1 cellular context compared by ENCODE assay signal in genomic region chr22:17258015-17258827, GRCh38.
A peak's percentile ranks its signal among the peaks of the same experiment; 100 is the strongest.
TF ChIP-seq lines count a peak whose summit lies in the region.

No MANE protein-coding gene starts in this region.

TF ChIP-seq in GM12878, 131 proteins besides CTCF, POLR2A, EP300 and RAD21 (continued from another document and continues in another):
- TF ChIP-seq, protein P1, sequence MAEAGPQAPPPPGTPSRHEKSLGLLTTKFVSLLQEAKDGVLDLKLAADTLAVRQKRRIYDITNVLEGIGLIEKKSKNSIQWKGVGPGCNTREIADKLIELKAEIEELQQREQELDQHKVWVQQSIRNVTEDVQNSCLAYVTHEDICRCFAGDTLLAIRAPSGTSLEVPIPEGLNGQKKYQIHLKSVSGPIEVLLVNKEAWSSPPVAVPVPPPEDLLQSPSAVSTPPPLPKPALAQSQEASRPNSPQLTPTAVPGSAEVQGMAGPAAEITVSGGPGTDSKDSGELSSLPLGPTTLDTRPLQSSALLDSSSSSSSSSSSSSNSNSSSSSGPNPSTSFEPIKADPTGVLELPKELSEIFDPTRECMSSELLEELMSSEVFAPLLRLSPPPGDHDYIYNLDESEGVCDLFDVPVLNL (IDR thresholded peaks at IDR 0.05; ENCODE audit: low read depth, low read length), result no peak
- TF ChIP-seq IRF4 (IDR thresholded peaks at IDR 0.05; ENCODE audit: low read depth, low read length) (peak; percentile 91), KAT2A (conservative IDR thresholded peaks at IDR 0.05; ENCODE audit: control insufficient read depth, low read depth, low read length) (no peak), REST (IDR thresholded peaks at IDR 0.05; ENCODE audit: low read depth, low read length) (no peak), TBL1XR1 (IDR thresholded peaks at IDR 0.05; ENCODE audit: low read depth, low read length) (no peak; the same call in 1 of the 2 replicates), CUX1 (IDR thresholded peaks at IDR 0.05; ENCODE audit: insufficient replicate concordance, low read depth, low read length) (peak; percentile 73), ETV6 (conservative IDR thresholded peaks at IDR 0.05 in 1 of 2, IDR thresholded peaks at IDR 0.05 in 1 of 2; ENCODE audit: borderline replicate concordance in 1 of 2, low read depth in 1 of 2) (0 out of 4 replicates have a peak, but pooled peaks of 1 of the 2 experiments have one; percentile 24), STAT1 (conservative IDR thresholded peaks at IDR 0.05) (no peak), RELA (IDR thresholded peaks at IDR 0.05; ENCODE audit: borderline replicate concordance, partially characterized antibody) (peak; percentile 37), DPF2 (IDR thresholded peaks at IDR 0.05) (peak; percentile 87), SMC3 (IDR thresholded peaks at IDR 0.05; ENCODE audit: borderline replicate concordance, low read length) (no peak), ZNF687 (IDR thresholded peaks at IDR 0.05) (peak; percentile 81), BHLHE40 (IDR thresholded peaks at IDR 0.05; ENCODE audit: borderline replicate concordance in 1 of 2, low read depth in 2 of 2, low read length in 1 of 2) (peak; percentile 54 to 67; a peak in 2 of 4 replicates), NR2C1 (IDR thresholded peaks at IDR 0.05) (no peak), NFIC (IDR thresholded peaks at IDR 0.05; ENCODE audit: low read depth, low read length) (peak; percentile 82), POU2F2 (IDR thresholded peaks at IDR 0.05; ENCODE audit: borderline replicate concordance, low read depth, low read length) (peak; percentile 86), CREM (IDR thresholded peaks at IDR 0.05; ENCODE audit: low read depth) (peak; percentile 66), SMARCA5 (IDR thresholded peaks at IDR 0.05) (0 out of 2 replicates have a peak, but pooled peaks have one; percentile 24), MEF2B (IDR thresholded peaks at IDR 0.05; ENCODE audit: partially characterized antibody, poor library complexity, severe bottlenecking) (peak; percentile 68), ATF7 (IDR thresholded peaks at IDR 0.05; ENCODE audit: low read depth) (peak; percentile 83), TARDBP (IDR thresholded peaks at IDR 0.05; ENCODE audit: borderline replicate concordance) (no peak), MTA2 (IDR thresholded peaks at IDR 0.05; ENCODE audit: low read depth) (peak; percentile 89), SREBF1 (IDR thresholded peaks at IDR 0.05; ENCODE audit: low read length) (no peak), WRNIP1 (IDR thresholded peaks at IDR 0.05; ENCODE audit: borderline replicate concordance, low read depth, low read length) (no peak), PBX3 (IDR thresholded peaks at IDR 0.05; ENCODE audit: insufficient replicate concordance, low read depth, low read length) (peak; percentile 66), SPI1 (IDR thresholded peaks at IDR 0.05; ENCODE audit: borderline replicate concordance, insufficient read depth, low read depth, low read length) (no peak), TCF12 (IDR thresholded peaks at IDR 0.05; ENCODE audit: low read depth, low read length) (peak; percentile 96)
- TF ChIP-seq, protein P2, sequence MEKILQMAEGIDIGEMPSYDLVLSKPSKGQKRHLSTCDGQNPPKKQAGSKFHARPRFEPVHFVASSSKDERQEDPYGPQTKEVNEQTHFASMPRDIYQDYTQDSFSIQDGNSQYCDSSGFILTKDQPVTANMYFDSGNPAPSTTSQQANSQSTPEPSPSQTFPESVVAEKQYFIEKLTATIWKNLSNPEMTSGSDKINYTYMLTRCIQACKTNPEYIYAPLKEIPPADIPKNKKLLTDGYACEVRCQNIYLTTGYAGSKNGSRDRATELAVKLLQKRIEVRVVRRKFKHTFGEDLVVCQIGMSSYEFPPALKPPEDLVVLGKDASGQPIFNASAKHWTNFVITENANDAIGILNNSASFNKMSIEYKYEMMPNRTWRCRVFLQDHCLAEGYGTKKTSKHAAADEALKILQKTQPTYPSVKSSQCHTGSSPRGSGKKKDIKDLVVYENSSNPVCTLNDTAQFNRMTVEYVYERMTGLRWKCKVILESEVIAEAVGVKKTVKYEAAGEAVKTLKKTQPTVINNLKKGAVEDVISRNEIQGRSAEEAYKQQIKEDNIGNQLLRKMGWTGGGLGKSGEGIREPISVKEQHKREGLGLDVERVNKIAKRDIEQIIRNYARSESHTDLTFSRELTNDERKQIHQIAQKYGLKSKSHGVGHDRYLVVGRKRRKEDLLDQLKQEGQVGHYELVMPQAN (conservative IDR thresholded peaks at IDR 0.05), result peak; percentile 78
- TF ChIP-seq, protein P3, sequence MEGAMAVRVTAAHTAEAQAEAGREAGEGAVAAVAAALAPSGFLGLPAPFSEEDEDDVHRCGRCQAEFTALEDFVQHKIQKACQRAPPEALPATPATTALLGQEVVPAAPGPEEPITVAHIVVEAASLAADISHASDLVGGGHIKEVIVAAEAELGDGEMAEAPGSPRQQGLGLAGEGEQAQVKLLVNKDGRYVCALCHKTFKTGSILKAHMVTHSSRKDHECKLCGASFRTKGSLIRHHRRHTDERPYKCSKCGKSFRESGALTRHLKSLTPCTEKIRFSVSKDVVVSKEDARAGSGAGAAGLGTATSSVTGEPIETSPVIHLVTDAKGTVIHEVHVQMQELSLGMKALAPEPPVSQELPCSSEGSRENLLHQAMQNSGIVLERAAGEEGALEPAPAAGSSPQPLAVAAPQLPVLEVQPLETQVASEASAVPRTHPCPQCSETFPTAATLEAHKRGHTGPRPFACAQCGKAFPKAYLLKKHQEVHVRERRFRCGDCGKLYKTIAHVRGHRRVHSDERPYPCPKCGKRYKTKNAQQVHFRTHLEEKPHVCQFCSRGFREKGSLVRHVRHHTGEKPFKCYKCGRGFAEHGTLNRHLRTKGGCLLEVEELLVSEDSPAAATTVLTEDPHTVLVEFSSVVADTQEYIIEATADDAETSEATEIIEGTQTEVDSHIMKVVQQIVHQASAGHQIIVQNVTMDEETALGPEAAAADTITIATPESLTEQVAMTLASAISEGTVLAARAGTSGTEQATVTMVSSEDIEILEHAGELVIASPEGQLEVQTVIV (IDR thresholded peaks at IDR 0.05; ENCODE audit: borderline replicate concordance, partially characterized antibody), result no peak
- TF ChIP-seq, protein P4, sequence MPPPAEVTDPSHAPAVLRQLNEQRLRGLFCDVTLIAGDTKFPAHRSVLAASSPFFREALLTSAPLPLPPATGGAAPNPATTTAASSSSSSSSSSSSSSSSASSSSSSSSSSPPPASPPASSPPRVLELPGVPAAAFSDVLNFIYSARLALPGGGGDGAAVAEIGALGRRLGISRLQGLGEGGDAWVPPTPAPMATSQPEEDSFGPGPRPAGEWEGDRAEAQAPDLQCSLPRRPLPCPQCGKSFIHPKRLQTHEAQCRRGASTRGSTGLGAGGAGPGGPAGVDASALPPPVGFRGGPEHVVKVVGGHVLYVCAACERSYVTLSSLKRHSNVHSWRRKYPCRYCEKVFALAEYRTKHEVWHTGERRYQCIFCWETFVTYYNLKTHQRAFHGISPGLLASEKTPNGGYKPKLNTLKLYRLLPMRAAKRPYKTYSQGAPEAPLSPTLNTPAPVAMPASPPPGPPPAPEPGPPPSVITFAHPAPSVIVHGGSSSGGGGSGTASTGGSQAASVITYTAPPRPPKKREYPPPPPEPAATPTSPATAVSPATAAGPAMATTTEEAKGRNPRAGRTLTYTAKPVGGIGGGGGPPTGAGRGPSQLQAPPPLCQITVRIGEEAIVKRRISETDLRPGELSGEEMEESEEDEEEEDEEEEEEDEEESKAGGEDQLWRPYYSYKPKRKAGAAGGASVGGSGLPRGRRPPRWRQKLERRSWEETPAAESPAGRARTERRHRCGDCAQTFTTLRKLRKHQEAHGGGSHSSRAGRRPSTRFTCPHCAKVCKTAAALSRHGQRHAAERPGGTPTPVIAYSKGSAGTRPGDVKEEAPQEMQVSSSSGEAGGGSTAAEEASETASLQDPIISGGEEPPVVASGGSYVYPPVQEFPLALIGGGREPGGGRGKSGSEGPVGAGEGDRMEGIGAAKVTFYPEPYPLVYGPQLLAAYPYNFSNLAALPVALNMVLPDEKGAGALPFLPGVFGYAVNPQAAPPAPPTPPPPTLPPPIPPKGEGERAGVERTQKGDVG (CRISPR knock-in tag; IDR thresholded peaks at IDR 0.05), result no peak
